In genomic region chr1:43975249-43975961, GRCh38 we compare ENCODE assay signal across 8 cellular contexts. TPM values are rescaled to one million over a fixed set of nuclear protein-coding genes. Genes with fewer than 3 reads are reported as not detected.
DNase-seq lines count a peak whose midpoint lies in the region; ATAC-seq and TF ChIP-seq lines count a peak whose summit lies in the region.

No MANE protein-coding gene starts in this region.

- peak overlapping the region; percentile 95 for H3K27ac Mint-ChIP-seq in CD8-positive, alpha-beta T cell
- peak overlapping the region; percentile 90 for H3K27ac Mint-ChIP-seq in stimulated activated effector memory CD8-positive, alpha-beta T cell treated with anti-CD3 and anti-CD28 coated beads, Interleukin-12 subunit alpha, Interleukin-12 subunit beta, amount 100 ng/mL, for 72 hours

- intact Hi-C loops in CD8-positive, alpha-beta T cell (cut with DNase I, micrococcal nuclease) = loop anchor here (1.0 to 10.0 kb wide), 8 partner anchors 16 to 1641 kb away; partner anchors contain the start of genes ARMH1 (in 1 of the 2), CCDC24 (in 1 of the 2), CDC20 (in 1 of the 2) and DMAP1 (in 1 of the 2)
- intact Hi-C loops in left colon (cut with DNase I, micrococcal nuclease) = no loop called here

- CTCF ChIA-PET in CD8-positive, alpha-beta T cell (lab: Charles Lee) = interaction anchor here (0.6 to 2.0 kb wide), 6 partner anchors 15 to 374 kb away, joined by 3 to 8 read pairs (median 4); partner anchors contain the start of gene IPO13

- peaks cover 39% of the 10 kb centered on the region for H3K4me1 ChIP-seq in CD8-positive, alpha-beta T cell (ENCODE audit: insufficient read depth, low read length)

- peak in 4 of 7 experiments; percentile 28 to 56 (median 36) for DNase-seq in CD8-positive, alpha-beta T cell
- DNase-seq in H7 (peak; percentile 87), cerebellar cortex (ENCODE audit: low spot score) (peak; percentile 22), left colon (peak; percentile 79 to 80), NCI-H345 (lab: John Stamatoyannopoulos, UW) (no peak), NCI-H187 (lab: John Stamatoyannopoulos, UW) (no peak)
- DNase-seq in stimulated activated effector memory CD8-positive, alpha-beta T cell treated with anti-CD3 and anti-CD28 coated beads, Interleukin-12 subunit alpha, Interleukin-12 subunit beta, amount 100 ng/mL, for 72 hours (ENCODE audit: low spot score in 2 of 2) = peak in 1 of 2 donors; percentile 56

- peaks cover 25% of the 10 kb centered on the region for H3K36me3 ChIP-seq in CD8-positive, alpha-beta T cell (ENCODE audit: insufficient read depth, low read length)
- peaks cover 22% of the 10 kb centered on the region for H3K36me3 ChIP-seq in H7 (replicated peaks; ENCODE audit: control insufficient read depth, insufficient read depth, low read length)

- H3K9me3 Mint-ChIP-seq in CD8-positive, alpha-beta T cell = no peaks in the 10 kb centered on the region
- H3K9me3 Mint-ChIP-seq in stimulated activated effector memory CD8-positive, alpha-beta T cell treated with anti-CD3 and anti-CD28 coated beads, Interleukin-12 subunit alpha, Interleukin-12 subunit beta, amount 100 ng/mL, for 72 hours = no peaks in the 10 kb centered on the region

- peak overlapping the region; percentile 92 for H3K4me3 Mint-ChIP-seq in CD8-positive, alpha-beta T cell
- H3K4me3 Mint-ChIP-seq in stimulated activated effector memory CD8-positive, alpha-beta T cell treated with anti-CD3 and anti-CD28 coated beads, Interleukin-12 subunit alpha, Interleukin-12 subunit beta, amount 100 ng/mL, for 72 hours = peak overlapping the region; percentile 87

- H3K27me3 Mint-ChIP-seq in CD8-positive, alpha-beta T cell (ENCODE audit: low read depth) = peaks cover 7% of the 10 kb centered on the region

- peak overlapping the region; percentile 95 for H3K4me3 ChIP-seq in CD8-positive, alpha-beta T cell (ENCODE audit: low read depth, low read length)
- H3K4me3 ChIP-seq in H7 (ENCODE audit: insufficient read depth, low read depth, low read length) = peak overlapping the region; percentile 97

- no peak for TF ChIP-seq CTCF in CD8-positive, alpha-beta T cell (IDR thresholded peaks at IDR 0.05)

- peaks cover 49% of the 10 kb centered on the region for H3K36me3 Mint-ChIP-seq in CD8-positive, alpha-beta T cell
- peaks cover 37% of the 10 kb centered on the region for H3K36me3 Mint-ChIP-seq in stimulated activated effector memory CD8-positive, alpha-beta T cell treated with anti-CD3 and anti-CD28 coated beads, Interleukin-12 subunit alpha, Interleukin-12 subunit beta, amount 100 ng/mL, for 72 hours

- H3K9me3 ChIP-seq in CD8-positive, alpha-beta T cell (ENCODE audit: low read length) = no peaks in the 10 kb centered on the region

- POLR2A ChIA-PET in CD8-positive, alpha-beta T cell (lab: Charles Lee) = interaction anchor here (0.6 to 3.1 kb wide), 5 partner anchors 16 to 325 kb away, joined by 3 to 16 read pairs (median 6); partner anchors contain the start of genes CCDC24, IPO13 and KDM4A

- H3K4me1 Mint-ChIP-seq in CD8-positive, alpha-beta T cell (ENCODE audit: low read depth) = peaks cover 57% of the 10 kb centered on the region
- H3K4me1 Mint-ChIP-seq in stimulated activated effector memory CD8-positive, alpha-beta T cell treated with anti-CD3 and anti-CD28 coated beads, Interleukin-12 subunit alpha, Interleukin-12 subunit beta, amount 100 ng/mL, for 72 hours = peaks cover 65% of the 10 kb centered on the region

- peak; percentile 16 for ATAC-seq in CD8-positive, alpha-beta T cell
- ATAC-seq in SK-N-SH treated with all-trans-retinoic acid at 6 μM for 48 hours (peak; percentile 15), left colon (peak; percentile 43)
- peak; percentile 1 for ATAC-seq in stimulated activated effector memory CD8-positive, alpha-beta T cell treated with anti-CD3 and anti-CD28 coated beads, Interleukin-12 subunit alpha, Interleukin-12 subunit beta, amount 100 ng/mL, for 72 hours

- no peaks in the 10 kb centered on the region for H3K27me3 ChIP-seq in CD8-positive, alpha-beta T cell (ENCODE audit: insufficient read depth, low read length)
- H3K27me3 ChIP-seq in H7 (ENCODE audit: control insufficient read depth, insufficient read depth, low read length) = no peaks in the 10 kb centered on the region

- H3K27ac ChIP-seq in CD8-positive, alpha-beta T cell (ENCODE audit: low read depth, low read length) = peak overlapping the region; percentile 69

TF ChIP-seq in SK-N-SH treated with all-trans-retinoic acid at 6 μM for 48 hours, 23 proteins besides CTCF, POLR2A, EP300 and RAD21 (continues in another document):
- TF ChIP-seq GLIS3 (CRISPR knock-in tag; IDR thresholded peaks at IDR 0.05) = no peak
- TF ChIP-seq TSHZ2 (CRISPR knock-in tag; IDR thresholded peaks at IDR 0.05) = no peak
- no peak for TF ChIP-seq CSDC2 (CRISPR knock-in tag; IDR thresholded peaks at IDR 0.05)
- TF ChIP-seq ZNF70 (CRISPR knock-in tag; IDR thresholded peaks at IDR 0.05) = no peak
- TF ChIP-seq TCF4 (CRISPR knock-in tag; IDR thresholded peaks at IDR 0.05; ENCODE audit: borderline replicate concordance) = no peak
- no peak for TF ChIP-seq PATZ1 (CRISPR knock-in tag; IDR thresholded peaks at IDR 0.05; ENCODE audit: borderline replicate concordance)
- TF ChIP-seq POU6F1 (CRISPR knock-in tag; IDR thresholded peaks at IDR 0.05; ENCODE audit: borderline replicate concordance, low read depth) = no peak
- TF ChIP-seq TOX (CRISPR knock-in tag; IDR thresholded peaks at IDR 0.05; ENCODE audit: borderline replicate concordance) = no peak
- no peak for TF ChIP-seq ZC3H10 (CRISPR knock-in tag; IDR thresholded peaks at IDR 0.05)
- no peak for TF ChIP-seq ZNF565 (CRISPR knock-in tag; conservative IDR thresholded peaks at IDR 0.05; ENCODE audit: low read depth)
- no peak for TF ChIP-seq PPARA (CRISPR knock-in tag; IDR thresholded peaks at IDR 0.05; ENCODE audit: borderline replicate concordance)
- no peak for TF ChIP-seq ESRRG (CRISPR knock-in tag; IDR thresholded peaks at IDR 0.05)

RNA-seq across cellular contexts. Expression of gene ATP6V0B, which starts 0.6 kb away (rescaled TPM):
- 10 to 100 TPM; 52.0 to 56.3 TPM for total RNA-seq in CD8-positive, alpha-beta T cell
- 196 and 237 TPM in 2 replicates for total RNA-seq in H7 (2014; rRNA removed; shearing (Covaris generic))
- 100 to 1,000 TPM; 166 to 182 TPM for total RNA-seq in left colon

RNA-seq across cellular contexts. Expression of gene B4GALT2, which starts 3.6 kb away (rescaled TPM):
- total RNA-seq in CD8-positive, alpha-beta T cell = under 1 TPM; 0.42 to 0.71 TPM
- total RNA-seq in H7 (2014; rRNA removed; shearing (Covaris generic)) = 207 and 217 TPM in 2 replicates
- total RNA-seq in left colon = 10 to 100 TPM; 22.7 to 28.6 TPM

RNA-seq across cellular contexts. Expression of gene DPH2, which starts 5.6 kb away (rescaled TPM):
- total RNA-seq in CD8-positive, alpha-beta T cell = 10 to 100 TPM; 14.8 to 15.7 TPM
- 75.4 and 83.4 TPM in 2 replicates for total RNA-seq in H7 (2014; rRNA removed; shearing (Covaris generic))
- total RNA-seq in left colon = 10 to 100 TPM; 17.8 to 24.7 TPM

RNA-seq across cellular contexts. Expression of gene CCDC24, which starts 16.0 kb away (rescaled TPM):
- under 1 TPM; 0.33 to 0.71 TPM for total RNA-seq in CD8-positive, alpha-beta T cell
- 10.5 and 19.8 TPM in 2 replicates for total RNA-seq in H7 (2014; rRNA removed; shearing (Covaris generic))
- 10 to 100 TPM; 22.4 to 22.6 TPM for total RNA-seq in left colon

RNA-seq across cellular contexts. Expression of gene IPO13, which starts 28.7 kb away (rescaled TPM):
- total RNA-seq in CD8-positive, alpha-beta T cell = 1 to 10 TPM; 6.5 to 8.1 TPM
- total RNA-seq in H7 (2014; rRNA removed; shearing (Covaris generic)) = 29.2 and 34.2 TPM in 2 replicates
- 10 to 100 TPM; 19.2 to 27.4 TPM for total RNA-seq in left colon

Comparison
In these comparisons a context has a peak if more than half of its experiments do, and no peak if none do; other contexts are left out.
1. DNase-seq: peak in CD8-positive, alpha-beta T cell (4 of 7), H7 (single experiment), cerebellar cortex (single experiment) and left colon (2 of 2); none in NCI-H345 (single experiment) and NCI-H187 (0 of 2).
2. RNA of gene B4GALT2, which starts 3.6 kb away (total RNA-seq): 207 to 217 TPM in H7 and 22.7 to 28.6 TPM in left colon; 0.42 to 0.71 TPM in CD8-positive, alpha-beta T cell; every median in the first group is over 10 times any median in the second.
3. intact Hi-C loops: an anchor here in CD8-positive, alpha-beta T cell (1.0 to 10.0 kb wide); none called in left colon.
4. Peak in every context shown above with its lines, with median percentiles within 50 percentile points of each other: ATAC-seq.